8 cellular contexts compared by ENCODE assay signal in genomic region chr12:8493084-8493483, GRCh38. TPM values are rescaled to one million over a fixed set of nuclear protein-coding genes. Genes with fewer than 3 reads are reported as not detected.
DNase-seq lines count a peak whose midpoint lies in the region; ATAC-seq and TF ChIP-seq lines count a peak whose summit lies in the region.

No MANE protein-coding gene starts in this region.

- DNase-seq in GF-D8 (lab: John Stamatoyannopoulos, UW), result peak; percentile 70
- peak; percentile 72 for DNase-seq in GM20000 (ENCODE audit: low spot score)
- DNase-seq in activated T-cell treated with anti-CD3 and anti-CD28 coated beads for 48 hours (ENCODE audit: low read depth), result peak; percentile 17
- DNase-seq in stimulated activated CD4-positive, alpha-beta T cell treated with anti-CD3 and anti-CD28 coated beads, Interleukin-2, amount 100 ng/mL, for 24 hours, result peak; percentile 31 to 50
- no peak for DNase-seq in SW480 (ENCODE audit: low spot score)
- DNase-seq in ureter (ENCODE audit: low spot score), result no peak
- no peak for DNase-seq in DMS79 treated with DMSO at 0.1 percent for 48 hours (lab: John Stamatoyannopoulos, UW)

- peak; percentile 83 for ATAC-seq in HG03469 (IDR thresholded peaks at IDR 0.05; ENCODE audit: unreplicated experiment)

- TF ChIP-seq CTCF in GM20000 (IDR thresholded peaks at IDR 0.05; ENCODE audit: extremely low read depth, missing control alignments), result no peak

RNA-seq across cellular contexts. Expression of gene CLEC4D, which starts 20.2 kb away (rescaled TPM):
- total RNA-seq in ureter, result not detected

RNA-seq across cellular contexts. Expression of gene CLEC6A, which starts 37.3 kb away (rescaled TPM):
- total RNA-seq in ureter, result not detected

RNA-seq across cellular contexts. Expression of gene CLEC4E, which starts 47.6 kb away (rescaled TPM):
- 0.52 TPM for total RNA-seq in ureter

Comparison
In these comparisons a context has a peak if more than half of its experiments do, and no peak if none do; other contexts are left out.
1. DNase-seq: peak in GF-D8 (single experiment), GM20000 (single experiment), activated T-cell treated with anti-CD3 and anti-CD28 coated beads for 48 hours (single experiment) and stimulated activated CD4-positive, alpha-beta T cell treated with anti-CD3 and anti-CD28 coated beads, Interleukin-2, amount 100 ng/mL, for 24 hours (2 of 2); none in SW480 (single experiment), ureter (single experiment) and DMS79 treated with DMSO at 0.1 percent for 48 hours (single experiment).